Comparison of ENCODE assay signal across 22 cellular contexts in the genomic region with DNA sequence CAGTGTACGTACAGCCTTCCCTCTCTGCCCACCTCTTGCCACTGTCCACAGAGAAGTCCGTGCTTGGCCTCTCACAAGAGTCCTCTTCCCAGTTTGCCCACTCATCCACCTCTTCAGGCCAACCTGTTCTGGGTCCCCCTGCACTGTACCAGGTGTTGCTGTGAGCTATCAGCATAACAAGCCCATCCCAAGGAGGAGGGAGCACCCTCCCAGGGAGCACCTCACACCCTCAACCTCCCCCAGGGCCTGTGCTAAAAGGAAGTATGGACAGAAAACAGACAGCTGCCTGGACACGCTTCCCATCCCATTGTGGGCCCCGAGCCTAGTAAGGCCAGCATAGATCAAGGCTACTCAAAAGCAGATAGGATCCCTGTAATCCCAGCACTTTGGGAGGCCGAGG.
"Had no signal": no experiment of that assay in that cellular context is flagged by ENCODE, and none has a peak within 500 bp of the region (broad histone marks: within the 10 kb centered on the region; RNA-seq: fewer than 3 reads in every experiment).

No MANE protein-coding gene starts in this region.

- H3K4me3 ChIP-seq: MG63, SJCRH30 had no signal

- ATAC-seq: Panc1, PC-3, Right ventricle myocardium inferior, SK-N-SH treated with all-trans-retinoic acid at 6 μM for 48 hours had no signal

- DNase-seq: Karpas-422, KG1, MG63, NCI-H1092, NCI-H1105 treated with DMSO at 0.1 percent for 48 hours, NCI-H1417 treated with DMSO at 0.1 percent for 48 hours, NCI-H146, NCI-H1694 treated with DMSO at 0.1 percent for 48 hours, NCI-H1930, NCI-H2081, NCI-H2107, NCI-H2227 treated with DMSO at 0.1 percent for 48 hours, NCI-H524, NCI-H526 treated with DMSO at 0.1 percent for 48 hours, NCI-H774, PC-3, SHP77 treated with DMSO at 0.1 percent for 48 hours, SJCRH30 had no signal

- H3K27ac ChIP-seq: HL-60, SJCRH30 had no signal

- H3K27me3 ChIP-seq: MG63, SJCRH30 had no signal

- H3K36me3 ChIP-seq: MG63, SJCRH30 had no signal

- H3K9me3 ChIP-seq: MG63, SJCRH30 had no signal

- H3K4me1 ChIP-seq: SJCRH30 had no signal
